In genomic region chr18:7566587-7567486, GRCh38 we compare ENCODE assay signal across 8 cellular contexts. TPM values are rescaled to one million over a fixed set of nuclear protein-coding genes. Genes with fewer than 3 reads are reported as not detected.
DNase-seq lines count a peak whose midpoint lies in the region; ATAC-seq and TF ChIP-seq lines count a peak whose summit lies in the region.

Gene PTPRM, plus strand, starts transcription at chr18:7567316. Its CDS starts 503 bp downstream, at chr18:7567819.

- ATAC-seq in HG02678 (IDR thresholded peaks at IDR 0.05; ENCODE audit: unreplicated experiment) = peak; percentile 94
- ATAC-seq in right lobe of liver = peak; percentile 87 to 92 (median 88)

- peaks cover 2% of the 10 kb centered on the region for H3K4me1 Mint-ChIP-seq in activated CD4-positive, alpha-beta memory T cell treated with anti-CD3 and anti-CD28 coated beads for 36 hours (ENCODE audit: low read depth)

- H3K27me3 ChIP-seq in effector memory CD4-positive, alpha-beta T cell (replicated peaks; ENCODE audit: control insufficient read depth, insufficient read depth, low read length, poor library complexity, severe bottlenecking) = peaks cover 20% of the 10 kb centered on the region
- no peaks in the 10 kb centered on the region for H3K27me3 ChIP-seq in right lobe of liver

- TF ChIP-seq POLR2A in right lobe of liver (IDR thresholded peaks at IDR 0.05) = peak; percentile 92

- no peaks in the 10 kb centered on the region for H3K9me3 Mint-ChIP-seq in activated CD4-positive, alpha-beta memory T cell treated with anti-CD3 and anti-CD28 coated beads for 36 hours

- 0% methylated on average over 2 of the region's 138 CpGs for WGBS in right lobe of liver (ENCODE audit: insufficient coverage, low coverage, low lambda C conversion rate, missing lambda C conversion rate)

- POLR2A ChIA-PET in activated CD4-positive, alpha-beta memory T cell treated with anti-CD3 and anti-CD28 coated beads for 36 hours (lab: Charles Lee) = no interaction called here

- peak within 1 kb of the TSS; percentile 52 for H3K4me3 ChIP-seq in effector memory CD4-positive, alpha-beta T cell (ENCODE audit: insufficient read depth, low read depth, low read length, poor library complexity, severe bottlenecking)
- H3K4me3 ChIP-seq in right lobe of liver = peak within 1 kb of the TSS; percentile 76 to 86 (median 81)

- no peak within 1 kb of the TSS for H3K4me3 Mint-ChIP-seq in activated CD4-positive, alpha-beta memory T cell treated with anti-CD3 and anti-CD28 coated beads for 36 hours

- no peaks in the 10 kb centered on the region for H3K9me3 ChIP-seq in effector memory CD4-positive, alpha-beta T cell (ENCODE audit: control insufficient read depth, low read length)
- no peaks in the 10 kb centered on the region for H3K9me3 ChIP-seq in right lobe of liver

- peak in 2 of 4 donors; percentile 87 to 90 for TF ChIP-seq CTCF in right lobe of liver (IDR thresholded peaks at IDR 0.05)

- DNase-seq in NCI-H1436 (lab: John Stamatoyannopoulos, UW) = peak; percentile 42
- no peak for DNase-seq in NCI-H1436 treated with DMSO at 0.1 percent for 48 hours (lab: John Stamatoyannopoulos, UW)
- DNase-seq in NCI-H128 (lab: John Stamatoyannopoulos, UW; ENCODE audit: unreplicated experiment) = peak; percentile 42
- peak; percentile 57 for DNase-seq in activated CD4-positive, alpha-beta memory T cell treated with anti-CD3 and anti-CD28 coated beads for 36 hours
- peak; percentile 20 to 41 (median 36) for DNase-seq in effector memory CD4-positive, alpha-beta T cell
- peak; percentile 88 to 91 (median 89) for DNase-seq in right lobe of liver
- peak; percentile 30 to 68 for DNase-seq in stimulated activated CD4-positive, alpha-beta T cell treated with anti-CD3 and anti-CD28 coated beads, Interleukin-2, amount 100 ng/mL, for 24 hours

- H3K27ac ChIP-seq in effector memory CD4-positive, alpha-beta T cell (ENCODE audit: insufficient read depth, low read length, poor library complexity, severe bottlenecking) = peak within 1 kb of the TSS; percentile 37
- peak within 1 kb of the TSS; percentile 92 to 96 (median 94) for H3K27ac ChIP-seq in right lobe of liver

- no peak within 1 kb of the TSS for H3K27ac Mint-ChIP-seq in activated CD4-positive, alpha-beta memory T cell treated with anti-CD3 and anti-CD28 coated beads for 36 hours

- intact Hi-C loops in activated CD4-positive, alpha-beta memory T cell treated with anti-CD3 and anti-CD28 coated beads for 36 hours (cut with micrococcal nuclease) = loop anchor here (10.0 kb wide), 1 partner anchor 488 kb away; no protein-coding TSS in a partner anchor
- intact Hi-C loops in right lobe of liver (cut with DNase I) = loop anchor here in 1 of 2 donors (10.0 kb wide), 1 partner anchor 188 kb away; no protein-coding TSS in a partner anchor

- CTCF ChIA-PET in activated CD4-positive, alpha-beta memory T cell treated with anti-CD3 and anti-CD28 coated beads for 36 hours (lab: Charles Lee) = interaction anchor here (0.6 to 1.3 kb wide), 11 partner anchors 9 to 322 kb away, joined by 3 to 7 read pairs (median 4); no protein-coding TSS in a partner anchor

- H3K4me1 ChIP-seq in effector memory CD4-positive, alpha-beta T cell (ENCODE audit: control insufficient read depth, insufficient read depth, low read length, poor library complexity, severe bottlenecking) = no peaks in the 10 kb centered on the region
- H3K4me1 ChIP-seq in right lobe of liver = peaks cover 0 to 5% (median 2%) of the 10 kb centered on the region in 4 donors

- peaks cover 42% of the 10 kb centered on the region for H3K27me3 Mint-ChIP-seq in activated CD4-positive, alpha-beta memory T cell treated with anti-CD3 and anti-CD28 coated beads for 36 hours

- H3K36me3 ChIP-seq in effector memory CD4-positive, alpha-beta T cell (ENCODE audit: control insufficient read depth, insufficient read depth, low read length) = no peaks in the 10 kb centered on the region
- H3K36me3 ChIP-seq in right lobe of liver = no peaks in the 10 kb centered on the region

- H3K36me3 Mint-ChIP-seq in activated CD4-positive, alpha-beta memory T cell treated with anti-CD3 and anti-CD28 coated beads for 36 hours = peaks cover 3% of the 10 kb centered on the region

RNA-seq across cellular contexts. Expression of gene PTPRM, which starts in this region (rescaled TPM):
- 1 to 10 TPM; 7.0 to 8.6 TPM for total RNA-seq in activated CD4-positive, alpha-beta memory T cell treated with anti-CD3 and anti-CD28 coated beads for 36 hours
- total RNA-seq in right lobe of liver = 10 to 100 TPM; 15.1 to 45.7 (median 26.5) TPM
